8 cellular contexts compared by ENCODE assay signal in the genomic region with DNA sequence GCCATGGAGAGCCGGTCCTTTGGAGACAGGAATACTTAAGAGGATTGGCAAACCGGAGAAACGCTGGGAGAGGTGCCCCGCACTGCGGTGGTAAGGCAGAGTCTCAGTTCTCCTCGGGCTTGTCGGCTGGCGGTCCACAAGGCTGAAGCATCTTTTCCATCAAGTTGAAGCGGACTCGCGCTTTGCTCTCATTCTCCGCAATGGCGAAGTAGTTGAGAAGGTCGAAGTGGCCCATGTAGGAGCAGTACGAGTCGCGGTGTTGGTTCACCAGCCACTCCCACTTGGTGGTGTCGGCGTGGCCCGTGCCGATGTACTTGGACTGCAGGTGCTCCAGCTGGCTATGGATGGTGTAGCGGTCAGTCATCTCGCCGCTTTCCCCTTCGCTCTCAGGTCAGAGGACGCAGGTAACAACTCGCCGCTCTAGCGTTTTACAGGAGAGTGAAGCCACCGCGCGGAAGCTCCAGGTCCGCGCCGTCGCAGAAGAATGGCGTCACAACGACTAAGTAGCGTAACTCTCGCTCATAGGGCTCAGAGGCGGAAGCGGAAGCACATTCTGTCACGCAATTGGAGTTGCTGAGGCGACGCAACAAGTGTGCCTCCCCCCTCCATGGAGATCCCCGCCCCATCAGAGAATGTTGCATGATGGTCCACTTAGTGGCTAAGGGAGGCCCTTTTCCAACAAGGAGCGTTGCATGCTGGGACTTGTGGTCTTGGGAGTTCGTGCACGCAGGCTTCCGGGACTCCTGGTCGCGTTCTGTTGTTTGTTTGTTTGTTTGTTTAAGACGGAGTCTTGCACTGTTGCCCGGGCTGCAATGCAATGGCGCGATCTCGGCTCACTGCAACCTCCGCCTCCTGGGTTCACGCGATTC. TPM values are rescaled to one million over a fixed set of nuclear protein-coding genes. Genes with fewer than 3 reads are reported as not detected.
DNase-seq lines count a peak whose midpoint lies in the region; ATAC-seq and TF ChIP-seq lines count a peak whose summit lies in the region.

A gene (minus strand): TSS at position 440 of the 869 bp plus-strand sequence. CDS start 76 bp downstream, at position 364.

- H3K27ac Mint-ChIP-seq in activated T-cell treated with anti-CD3 and anti-CD28 coated beads, Interleukin-2, amount 50 U/mL, for 24 hours = peak within 1 kb of the TSS; percentile 98

- no peaks in the 10 kb centered on the region for H3K27me3 Mint-ChIP-seq in activated T-cell treated with anti-CD3 and anti-CD28 coated beads, Interleukin-2, amount 50 U/mL, for 24 hours

- peak within 1 kb of the TSS; percentile 98 for H3K4me3 ChIP-seq in epithelial cell of proximal tubule (ENCODE audit: low read depth, low read length)

- no peak for TF ChIP-seq CTCF in epithelial cell of proximal tubule (conservative IDR thresholded peaks at IDR 0.05; ENCODE audit: low read depth, low read length)

- peak; percentile 92 for ATAC-seq in GM21717 (IDR thresholded peaks at IDR 0.05; ENCODE audit: unreplicated experiment)

- peak within 1 kb of the TSS; percentile 96 for H3K4me3 Mint-ChIP-seq in activated T-cell treated with anti-CD3 and anti-CD28 coated beads, Interleukin-2, amount 50 U/mL, for 24 hours

- H3K9me3 Mint-ChIP-seq in activated T-cell treated with anti-CD3 and anti-CD28 coated beads, Interleukin-2, amount 50 U/mL, for 24 hours = no peaks in the 10 kb centered on the region

- in situ Hi-C loops in KBM-7 (cut with MboI; ENCODE audit: low pct_unique_long_range_greater_than_20kb, low sequenced_read_pairs) = no loop called here

- DNase-seq in DMS153 treated with DMSO at 0.1 percent for 48 hours (lab: John Stamatoyannopoulos, UW; ENCODE audit: unreplicated experiment) = peak; percentile 96
- DNase-seq in KBM-7 = peak; percentile 99
- peak; percentile 94 for DNase-seq in activated T-cell treated with anti-CD3 and anti-CD28 coated beads, Interleukin-2, amount 50 U/mL, for 24 hours
- DNase-seq in epithelial cell of proximal tubule (ENCODE audit: low read depth) = peak; percentile 97
- peak; percentile 99 for DNase-seq in mucosa of gallbladder (ENCODE audit: low spot score)
- DNase-seq in stimulated activated CD8-positive, alpha-beta memory T cell treated with anti-CD3 and anti-CD28 coated beads, Interleukin-4, amount 100 ng/mL, for 4 hours (ENCODE audit: low read depth in 2 of 2, low spot score in 1 of 2) = peak; percentile 93 to 95

- peaks cover 37% of the 10 kb centered on the region for H3K4me1 Mint-ChIP-seq in activated T-cell treated with anti-CD3 and anti-CD28 coated beads, Interleukin-2, amount 50 U/mL, for 24 hours (ENCODE audit: low read depth)

- peaks cover 41% of the 10 kb centered on the region for H3K36me3 Mint-ChIP-seq in activated T-cell treated with anti-CD3 and anti-CD28 coated beads, Interleukin-2, amount 50 U/mL, for 24 hours (ENCODE audit: low read depth)

TF ChIP-seq in PFSK-1, 5 proteins besides CTCF, POLR2A, EP300 and RAD21:
- TF ChIP-seq FOXP2 (optimal IDR thresholded peaks at IDR 0.05; ENCODE audit: borderline replicate concordance, extremely low read depth, extremely low read length, insufficient read depth) (peak; percentile 53), POLR2AphosphoS5 (IDR thresholded peaks at IDR 0.05; ENCODE audit: low read depth, low read length) (peak; percentile 96), SIN3A (IDR thresholded peaks at IDR 0.05; ENCODE audit: borderline replicate concordance, insufficient read depth, low read length) (peak; percentile 93; the same call in 1 of the 2 replicates), TAF1 (IDR thresholded peaks at IDR 0.05; ENCODE audit: borderline replicate concordance, insufficient read depth, low read length) (peak; percentile 96)
- TF ChIP-seq, protein P1, sequence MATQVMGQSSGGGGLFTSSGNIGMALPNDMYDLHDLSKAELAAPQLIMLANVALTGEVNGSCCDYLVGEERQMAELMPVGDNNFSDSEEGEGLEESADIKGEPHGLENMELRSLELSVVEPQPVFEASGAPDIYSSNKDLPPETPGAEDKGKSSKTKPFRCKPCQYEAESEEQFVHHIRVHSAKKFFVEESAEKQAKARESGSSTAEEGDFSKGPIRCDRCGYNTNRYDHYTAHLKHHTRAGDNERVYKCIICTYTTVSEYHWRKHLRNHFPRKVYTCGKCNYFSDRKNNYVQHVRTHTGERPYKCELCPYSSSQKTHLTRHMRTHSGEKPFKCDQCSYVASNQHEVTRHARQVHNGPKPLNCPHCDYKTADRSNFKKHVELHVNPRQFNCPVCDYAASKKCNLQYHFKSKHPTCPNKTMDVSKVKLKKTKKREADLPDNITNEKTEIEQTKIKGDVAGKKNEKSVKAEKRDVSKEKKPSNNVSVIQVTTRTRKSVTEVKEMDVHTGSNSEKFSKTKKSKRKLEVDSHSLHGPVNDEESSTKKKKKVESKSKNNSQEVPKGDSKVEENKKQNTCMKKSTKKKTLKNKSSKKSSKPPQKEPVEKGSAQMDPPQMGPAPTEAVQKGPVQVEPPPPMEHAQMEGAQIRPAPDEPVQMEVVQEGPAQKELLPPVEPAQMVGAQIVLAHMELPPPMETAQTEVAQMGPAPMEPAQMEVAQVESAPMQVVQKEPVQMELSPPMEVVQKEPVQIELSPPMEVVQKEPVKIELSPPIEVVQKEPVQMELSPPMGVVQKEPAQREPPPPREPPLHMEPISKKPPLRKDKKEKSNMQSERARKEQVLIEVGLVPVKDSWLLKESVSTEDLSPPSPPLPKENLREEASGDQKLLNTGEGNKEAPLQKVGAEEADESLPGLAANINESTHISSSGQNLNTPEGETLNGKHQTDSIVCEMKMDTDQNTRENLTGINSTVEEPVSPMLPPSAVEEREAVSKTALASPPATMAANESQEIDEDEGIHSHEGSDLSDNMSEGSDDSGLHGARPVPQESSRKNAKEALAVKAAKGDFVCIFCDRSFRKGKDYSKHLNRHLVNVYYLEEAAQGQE (IDR thresholded peaks at IDR 0.05; ENCODE audit: insufficient read depth in 1 of 2, low read depth in 2 of 2, low read length in 2 of 2) = no peak

RNA-seq across cellular contexts. Expression of the gene that starts here (rescaled TPM):
- polyA plus RNA-seq in PFSK-1 (2012; ENCODE audit: insufficient read length, low read depth) = 284 TPM
- total RNA-seq in epithelial cell of proximal tubule = 200 and 280 TPM in 2 replicates
- total RNA-seq in mucosa of gallbladder = 124 TPM

Comparison
In these comparisons a context has a peak if more than half of its experiments do, and no peak if none do; other contexts are left out.
1. Peak in every context shown above with its lines: DNase-seq, ATAC-seq and H3K4me3 ChIP-seq.